ENCODE assay signal across 17 cellular contexts in the genomic region with DNA sequence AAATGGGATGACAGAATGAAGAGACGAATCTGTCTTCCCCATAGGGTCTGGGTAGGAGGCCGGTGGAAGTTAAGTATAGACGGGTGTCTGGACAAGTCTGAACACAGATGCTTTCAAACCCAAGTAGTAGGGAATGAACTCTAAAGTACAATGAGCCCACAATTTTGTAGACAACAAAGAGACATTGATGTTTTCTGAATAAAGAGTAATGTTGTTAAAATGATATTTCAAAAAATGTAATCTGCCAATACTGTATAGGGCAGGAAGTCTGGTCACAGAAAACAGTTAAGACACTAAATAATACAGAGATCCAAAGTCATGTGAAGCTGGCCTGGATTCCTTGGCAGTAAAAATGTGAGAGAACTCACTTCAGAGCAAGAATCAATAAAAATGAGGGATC.
DNase-seq lines count a peak whose midpoint lies in the region; ATAC-seq and TF ChIP-seq lines count a peak whose summit lies in the region.
"Had no signal": no experiment of that assay in that cellular context is flagged by ENCODE, and none has a peak within 500 bp of the region (broad histone marks: within the 10 kb centered on the region; RNA-seq: fewer than 3 reads in every experiment).

No MANE protein-coding gene starts in this region.

- no peaks in the 10 kb centered on the region for H3K9me3 Mint-ChIP-seq in MCF 10A (ENCODE audit: unreplicated experiment)
- H3K9me3 Mint-ChIP-seq: CD4-positive, alpha-beta memory T cell had no signal

- H4K91ac ChIP-seq in neuronal stem cell (ENCODE audit: low read depth, low read length, poor library complexity), result no peak overlapping the region
- no peak overlapping the region for H4K91ac ChIP-seq in trophoblast cell (ENCODE audit: low read depth, low read length)

- CTCF ChIA-PET in mammary epithelial cell (lab: Charles Lee; ENCODE audit: low non-redundant PET) (no interaction called here), MCF 10A (lab: Yijun Ruan, JAX) (no interaction called here)

- ATAC-seq in heart left ventricle (no peak), right lobe of liver (no peak)
- ATAC-seq: GM12878 had no signal

- H3K9ac ChIP-seq in mammary epithelial cell (ENCODE audit: insufficient read depth, low read length) (no peak overlapping the region), neuronal stem cell (ENCODE audit: low read depth, low read length, poor library complexity) (no peak overlapping the region), trophoblast cell (ENCODE audit: low read length) (no peak overlapping the region)
- H3K9ac ChIP-seq: BLaER1 had no signal

- no peaks in the 10 kb centered on the region for H3K36me3 Mint-ChIP-seq in MCF 10A (ENCODE audit: insufficient read depth, unreplicated experiment)
- H3K36me3 Mint-ChIP-seq: CD14-positive monocyte; CD4-positive, alpha-beta memory T cell had no signal

- no peaks in the 10 kb centered on the region for H4K20me1 ChIP-seq in mammary epithelial cell (ENCODE audit: insufficient read depth, low read length)
- H4K20me1 ChIP-seq: BLaER1 had no signal

- no peak overlapping the region for H3K4me3 Mint-ChIP-seq in MCF 10A (ENCODE audit: unreplicated experiment)
- H3K4me3 Mint-ChIP-seq: CD14-positive monocyte; CD4-positive, alpha-beta memory T cell had no signal

- H2BK12ac ChIP-seq in neuronal stem cell (ENCODE audit: low read length) (no peak overlapping the region), trophoblast cell (ENCODE audit: low read length) (no peak overlapping the region)

- H2AK5ac ChIP-seq in neuronal stem cell (ENCODE audit: low read depth, low read length), result no peak overlapping the region
- H2AK5ac ChIP-seq in trophoblast cell (ENCODE audit: low read length), result no peak overlapping the region

- no peak overlapping the region for H4K8ac ChIP-seq in neuronal stem cell (ENCODE audit: low read depth, low read length)
- H4K8ac ChIP-seq in trophoblast cell (ENCODE audit: low read depth, low read length), result no peak overlapping the region

- H3K4me2 ChIP-seq in mammary epithelial cell (ENCODE audit: insufficient read depth, low read depth, low read length) (peak overlapping the region; percentile 15), neuronal stem cell (ENCODE audit: insufficient read depth, low read length, poor library complexity, severe bottlenecking) (no peak overlapping the region), trophoblast cell (ENCODE audit: low read length) (no peak overlapping the region)
- H3K4me2 ChIP-seq: BLaER1 had no signal

- no peak overlapping the region for H3K14ac ChIP-seq in neuronal stem cell (ENCODE audit: low read length)
- no peak overlapping the region for H3K14ac ChIP-seq in trophoblast cell (ENCODE audit: low read length)

- POLR2A ChIA-PET in MCF 10A (lab: Yijun Ruan, JAX), result no interaction called here

- TF ChIP-seq CTCF in mammary epithelial cell (conservative IDR thresholded peaks at IDR 0.05 in 1 of 2, IDR thresholded peaks at IDR 0.05 in 1 of 2; ENCODE audit: extremely low read depth in 1 of 2, insufficient read depth in 1 of 2, low read depth in 1 of 2, low read length in 2 of 2) (no peak), MCF 10A (IDR thresholded peaks at IDR 0.05; ENCODE audit: unreplicated experiment) (no peak), epithelial cell of esophagus (IDR thresholded peaks at IDR 0.05; ENCODE audit: insufficient read depth, low read depth, low read length, missing control alignments) (no peak), heart left ventricle (IDR thresholded peaks at IDR 0.05) (no peak), right lobe of liver (IDR thresholded peaks at IDR 0.05) (no peak)

- H2BK5ac ChIP-seq in neuronal stem cell (ENCODE audit: low read length) (no peak overlapping the region), trophoblast cell (ENCODE audit: low read depth, low read length, poor library complexity) (no peak overlapping the region)

- BruUV-seq in mammary epithelial cell (replicated peaks; lab: Mats Ljungman, UMichigan) (no TSS peak), MCF 10A (replicated peaks; lab: Mats Ljungman, UMichigan) (no TSS peak)

- H3K79me1 ChIP-seq in neuronal stem cell (ENCODE audit: low read depth, low read length), result no peaks in the 10 kb centered on the region
- H3K79me1 ChIP-seq in trophoblast cell (ENCODE audit: low read length), result no peaks in the 10 kb centered on the region

- H3K27ac Mint-ChIP-seq in MCF 10A (ENCODE audit: low read depth, unreplicated experiment), result no peak overlapping the region
- H3K27ac Mint-ChIP-seq: CD14-positive monocyte; CD4-positive, alpha-beta memory T cell had no signal

- no peaks in the 10 kb centered on the region for H3K79me2 ChIP-seq in mammary epithelial cell (ENCODE audit: insufficient read depth, low read length)
- no peaks in the 10 kb centered on the region for H3K79me2 ChIP-seq in trophoblast cell (ENCODE audit: control insufficient read depth, insufficient read depth, low read length, poor library complexity)

- H3K36me3 ChIP-seq in mammary epithelial cell (ENCODE audit: insufficient read depth, low read length), result no peaks in the 10 kb centered on the region
- no peaks in the 10 kb centered on the region for H3K36me3 ChIP-seq in neuronal stem cell (replicated peaks in 1 of 2; ENCODE audit: control insufficient read depth in 2 of 2, insufficient read depth in 2 of 2, low read length in 2 of 2)
- H3K36me3 ChIP-seq in heart left ventricle, result no peaks in the 10 kb centered on the region
- no peaks in the 10 kb centered on the region for H3K36me3 ChIP-seq in right lobe of liver
- no peaks in the 10 kb centered on the region for H3K36me3 ChIP-seq in trophoblast cell (ENCODE audit: control insufficient read depth in 1 of 2, insufficient read depth in 2 of 2, low read length in 2 of 2)
- H3K36me3 ChIP-seq: BLaER1, HAP-1 had no signal

- H3K4me1 Mint-ChIP-seq in MCF 10A (ENCODE audit: insufficient read depth, unreplicated experiment), result peaks cover 20% of the 10 kb centered on the region

- intact Hi-C loops in mammary epithelial cell (cut with micrococcal nuclease), result loop anchor here (10.0 kb wide), 1 partner anchor 123 kb away; the partner anchor contains the start of gene ENOX1
- intact Hi-C loops in MCF 10A (cut with micrococcal nuclease), result no loop called here
- intact Hi-C loops in heart left ventricle (cut with DNase I), result no loop called here
- intact Hi-C loops in right lobe of liver (cut with DNase I), result no loop called here

- H2BK15ac ChIP-seq in neuronal stem cell (ENCODE audit: low read length), result no peak overlapping the region

- H3K4ac ChIP-seq in neuronal stem cell (ENCODE audit: low read length) (no peak overlapping the region), trophoblast cell (ENCODE audit: low read depth, low read length) (no peak overlapping the region)

- DNase-seq in mammary epithelial cell, result peak; percentile 17
- no peak for DNase-seq in MCF 10A (ENCODE audit: unreplicated experiment)
- DNase-seq in epithelial cell of esophagus (ENCODE audit: low read depth), result peak; percentile 1
- no peak for DNase-seq in neuronal stem cell (ENCODE audit: low spot score)
- no peak for DNase-seq in heart left ventricle
- no peak for DNase-seq in right lobe of liver
- DNase-seq in trophoblast cell, result no peak
- DNase-seq: 8988T; Calu3; CD4-positive, alpha-beta memory T cell; DMS79 treated with DMSO at 0.1 percent for 48 hours; GF-D8 had no signal

- H3K4me1 ChIP-seq in mammary epithelial cell (ENCODE audit: insufficient read depth, low read length) (peaks cover 11% of the 10 kb centered on the region), neuronal stem cell (ENCODE audit: control insufficient read depth in 2 of 2, insufficient read depth in 1 of 2, low read depth in 1 of 2, low read length in 2 of 2) (peaks cover 5 to 10% of the 10 kb centered on the region in 2 donors), heart left ventricle (peaks cover 0 to 34% (median 10%) of the 10 kb centered on the region in 12 donors), right lobe of liver (peaks cover 0 to 4% (median 0%) of the 10 kb centered on the region in 4 donors), trophoblast cell (ENCODE audit: control insufficient read depth in 1 of 2, insufficient read depth in 2 of 2, low read length in 2 of 2) (peaks cover 0 to 3% of the 10 kb centered on the region in 2 experiments)
- H3K4me1 ChIP-seq: BLaER1 had no signal

- H3K27ac ChIP-seq in mammary epithelial cell (ENCODE audit: insufficient read depth, low read depth, low read length), result no peak overlapping the region
- no peak overlapping the region for H3K27ac ChIP-seq in neuronal stem cell (replicated peaks; ENCODE audit: low read length)
- no peak overlapping the region for H3K27ac ChIP-seq in heart left ventricle
- no peak overlapping the region for H3K27ac ChIP-seq in right lobe of liver
- no peak overlapping the region for H3K27ac ChIP-seq in trophoblast cell (ENCODE audit: low read depth, low read length)
- H3K27ac ChIP-seq: BLaER1, HL-60 had no signal

- H3K27me3 ChIP-seq in mammary epithelial cell (ENCODE audit: insufficient read depth, low read length) (no peaks in the 10 kb centered on the region), neuronal stem cell (ENCODE audit: control insufficient read depth in 3 of 3, insufficient read depth in 3 of 3, low read depth in 1 of 3, low read length in 3 of 3) (no peaks in the 10 kb centered on the region), heart left ventricle (no peaks in the 10 kb centered on the region), right lobe of liver (no peaks in the 10 kb centered on the region), trophoblast cell (ENCODE audit: insufficient read depth, low read length) (no peaks in the 10 kb centered on the region)
- H3K27me3 ChIP-seq: BLaER1 had no signal

- H3K18ac ChIP-seq in neuronal stem cell (ENCODE audit: low read length), result no peak overlapping the region
- no peak overlapping the region for H3K18ac ChIP-seq in trophoblast cell (ENCODE audit: low read length)

- in situ Hi-C loops in mammary epithelial cell (cut with MboI; ENCODE audit: low sequenced_read_pairs in 2 of 2), result no loop called here

- no peak overlapping the region for H2BK120ac ChIP-seq in neuronal stem cell (ENCODE audit: low read depth, low read length)
- H2BK120ac ChIP-seq in trophoblast cell (ENCODE audit: insufficient read depth, low read length, poor library complexity), result no peak overlapping the region

- dilution Hi-C loops in mammary epithelial cell (cut with HindIII; ENCODE audit: low sequenced_read_pairs), result no loop called here

- H3K23ac ChIP-seq in neuronal stem cell (ENCODE audit: low read depth, low read length, poor library complexity) (no peak overlapping the region), trophoblast cell (ENCODE audit: low read length) (no peak overlapping the region)

- no peak overlapping the region for H3K4me3 ChIP-seq in mammary epithelial cell (replicated peaks in 1 of 3; ENCODE audit: insufficient read depth in 1 of 3, low read depth in 2 of 3, low read length in 3 of 3)
- no peak overlapping the region for H3K4me3 ChIP-seq in epithelial cell of esophagus (ENCODE audit: low read length)
- H3K4me3 ChIP-seq in neuronal stem cell (ENCODE audit: low read length in 2 of 2), result no peak overlapping the region
- H3K4me3 ChIP-seq in heart left ventricle, result no peak overlapping the region
- no peak overlapping the region for H3K4me3 ChIP-seq in right lobe of liver
- no peak overlapping the region for H3K4me3 ChIP-seq in trophoblast cell (ENCODE audit: low read depth, low read length)
- H3K4me3 ChIP-seq: BLaER1, GM12878, HAP-1 had no signal

- H3K9me3 ChIP-seq in mammary epithelial cell (replicated peaks; ENCODE audit: insufficient read depth, low read length) (no peaks in the 10 kb centered on the region), neuronal stem cell (replicated peaks in 1 of 2; ENCODE audit: control insufficient read depth in 2 of 2, insufficient read depth in 1 of 2, low read depth in 1 of 2, low read length in 2 of 2) (no peaks in the 10 kb centered on the region), heart left ventricle (no peaks in the 10 kb centered on the region), right lobe of liver (no peaks in the 10 kb centered on the region), trophoblast cell (ENCODE audit: insufficient read depth, low read depth, low read length) (no peaks in the 10 kb centered on the region)
- H3K9me3 ChIP-seq: BLaER1, HAP-1 had no signal

- TF ChIP-seq POLR2A in heart left ventricle (IDR thresholded peaks at IDR 0.05) (no peak), right lobe of liver (IDR thresholded peaks at IDR 0.05) (no peak)

- H3K27me3 Mint-ChIP-seq in MCF 10A (ENCODE audit: insufficient read depth, unreplicated experiment), result no peaks in the 10 kb centered on the region

- H2AFZ ChIP-seq in mammary epithelial cell (ENCODE audit: low read depth, low read length) (peak overlapping the region; percentile 37), neuronal stem cell (ENCODE audit: low read length) (peak overlapping the region; percentile 30), trophoblast cell (ENCODE audit: insufficient read depth, low read length, poor library complexity) (no peak overlapping the region)

- WGBS in mammary epithelial cell (ENCODE audit: low coverage, missing lambda C conversion rate), result 0% methylated on average over 3 of the region's 3 CpGs
- no CpG with 5 or more reads among the region's 3 CpGs for WGBS in neuronal stem cell (ENCODE audit: extremely low coverage in 2 of 2, insufficient read length in 2 of 2, insufficient replicate concordance in 1 of 2), 2 donors
- WGBS in heart left ventricle, 4 donors, result 55 to 65% (median 58%) methylated on average over 3 of the region's 3 CpGs
- WGBS in right lobe of liver (ENCODE audit: insufficient coverage, low coverage, low lambda C conversion rate, missing lambda C conversion rate), result 42% methylated on average over 2 of the region's 3 CpGs
- WGBS in trophoblast cell (ENCODE audit: extremely low coverage, insufficient coverage, insufficient read length), result no CpG with 5 or more reads among the region's 3 CpGs

- H4K12ac ChIP-seq in trophoblast cell (ENCODE audit: low read depth, low read length), result no peak overlapping the region

Comparison
In these comparisons a context has a peak if more than half of its experiments do, and no peak if none do; other contexts are left out.
1. DNase-seq: peak in mammary epithelial cell (single experiment) and epithelial cell of esophagus (single experiment); none in MCF 10A (single experiment), neuronal stem cell (single experiment), heart left ventricle (0 of 5), right lobe of liver (0 of 3) and trophoblast cell (0 of 2).